Comparison of ENCODE assay signal across 23 cellular contexts in the genomic region with DNA sequence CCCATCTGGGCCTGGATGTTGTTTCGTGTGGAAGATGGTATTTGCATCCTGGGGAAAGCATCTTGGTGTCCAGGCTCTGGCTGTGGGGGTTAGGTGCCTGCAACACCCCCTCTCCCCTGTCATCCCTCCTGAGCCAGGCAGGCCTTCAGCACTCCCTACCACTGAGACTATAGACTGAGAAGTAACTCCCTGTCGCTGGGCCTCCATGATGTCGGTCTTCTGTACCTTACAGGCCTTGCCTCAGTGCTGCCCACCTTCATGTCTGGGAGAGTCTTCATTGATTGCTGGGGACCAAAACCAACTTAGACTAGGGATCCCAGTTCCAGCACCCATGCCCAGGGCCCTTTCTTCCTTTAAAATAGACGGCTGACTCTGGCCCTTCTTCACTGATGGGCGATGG. TPM values are rescaled to one million over a fixed set of nuclear protein-coding genes. Genes with fewer than 3 reads are reported as not detected.
A peak's percentile ranks its signal among the peaks of the same experiment; 100 is the strongest.
DNase-seq lines count a peak whose midpoint lies in the region; ATAC-seq and TF ChIP-seq lines count a peak whose summit lies in the region.
"Had no signal": no experiment of that assay in that cellular context is flagged by ENCODE, and none has a peak within 500 bp of the region (broad histone marks: within the 10 kb centered on the region; RNA-seq: fewer than 3 reads in every experiment).

No MANE protein-coding gene starts in this region.

- ATAC-seq in left lobe of liver (no peak), HG03095 (IDR thresholded peaks at IDR 0.05; ENCODE audit: unreplicated experiment) (no peak)
- no peak for ATAC-seq in stimulated activated effector memory CD8-positive, alpha-beta T cell treated with anti-CD3 and anti-CD28 coated beads, Interleukin-12 subunit alpha, Interleukin-12 subunit beta, amount 100 ng/mL, for 72 hours
- no peak for ATAC-seq in activated T-cell treated with anti-CD3 and anti-CD28 coated beads, Interleukin-2, amount 50 U/mL, for 4 hours

- H3K27me3 ChIP-seq in OCI-LY1 (ENCODE audit: insufficient read depth, low read length): no peaks in the 10 kb centered on the region

- H3F3A ChIP-seq in OCI-LY1 (ENCODE audit: insufficient read depth, low read length): no peaks in the 10 kb centered on the region

- no peaks in the 10 kb centered on the region for H3K9me3 ChIP-seq in OCI-LY1 (ENCODE audit: low read length)

- no peak for TF ChIP-seq CTCF in OCI-LY1 (IDR thresholded peaks at IDR 0.05; ENCODE audit: low read length)

- no peak overlapping the region for H3K4me3 Mint-ChIP-seq in stimulated activated effector memory CD8-positive, alpha-beta T cell treated with anti-CD3 and anti-CD28 coated beads, Interleukin-12 subunit alpha, Interleukin-12 subunit beta, amount 100 ng/mL, for 72 hours
- H3K4me3 Mint-ChIP-seq in activated T-cell treated with anti-CD3 and anti-CD28 coated beads, Interleukin-2, amount 50 U/mL, for 4 hours: no peak overlapping the region
- H3K4me3 Mint-ChIP-seq: CD8-positive, alpha-beta memory T cell; HFFc6 had no signal

- peaks cover 6% of the 10 kb centered on the region for H3K36me3 Mint-ChIP-seq in stimulated activated effector memory CD8-positive, alpha-beta T cell treated with anti-CD3 and anti-CD28 coated beads, Interleukin-12 subunit alpha, Interleukin-12 subunit beta, amount 100 ng/mL, for 72 hours
- no peaks in the 10 kb centered on the region for H3K36me3 Mint-ChIP-seq in activated T-cell treated with anti-CD3 and anti-CD28 coated beads, Interleukin-2, amount 50 U/mL, for 4 hours (ENCODE audit: insufficient read depth)

- peak overlapping the region; percentile 82 for H3K27ac Mint-ChIP-seq in stimulated activated effector memory CD8-positive, alpha-beta T cell treated with anti-CD3 and anti-CD28 coated beads, Interleukin-12 subunit alpha, Interleukin-12 subunit beta, amount 100 ng/mL, for 72 hours
- H3K27ac Mint-ChIP-seq: HFFc6 had no signal

- peak overlapping the region; percentile 92 for H3K27ac ChIP-seq in OCI-LY1 (ENCODE audit: low read depth, low read length, poor library complexity, severe bottlenecking)
- H3K27ac ChIP-seq: C4-2B, HL-60 had no signal

- H4K20me1 ChIP-seq in OCI-LY1 (ENCODE audit: insufficient read depth, low read length): no peaks in the 10 kb centered on the region

- H3K36me3 ChIP-seq in OCI-LY1 (ENCODE audit: insufficient read depth, low read length): no peaks in the 10 kb centered on the region; the same call in 1 of the 2 replicates

- H3K4me1 ChIP-seq in OCI-LY1 (ENCODE audit: insufficient read depth, low read length, severe bottlenecking): peaks cover 63% of the 10 kb centered on the region

- no peaks in the 10 kb centered on the region for H3K27me3 Mint-ChIP-seq in activated T-cell treated with anti-CD3 and anti-CD28 coated beads, Interleukin-2, amount 50 U/mL, for 4 hours (ENCODE audit: low read depth)
- H3K27me3 Mint-ChIP-seq: CD8-positive, alpha-beta memory T cell had no signal

- no peak overlapping the region for H3K4me3 ChIP-seq in OCI-LY1 (ENCODE audit: low read depth, low read length, poor library complexity, severe bottlenecking)

- no peak overlapping the region for H3K9ac ChIP-seq in OCI-LY1 (ENCODE audit: low read length)

- peaks cover 43% of the 10 kb centered on the region for H3K4me1 Mint-ChIP-seq in stimulated activated effector memory CD8-positive, alpha-beta T cell treated with anti-CD3 and anti-CD28 coated beads, Interleukin-12 subunit alpha, Interleukin-12 subunit beta, amount 100 ng/mL, for 72 hours
- H3K4me1 Mint-ChIP-seq in activated T-cell treated with anti-CD3 and anti-CD28 coated beads, Interleukin-2, amount 50 U/mL, for 4 hours (ENCODE audit: low read depth): peaks cover 32% of the 10 kb centered on the region

- no peak overlapping the region for H3K4me2 ChIP-seq in OCI-LY1 (ENCODE audit: low read length)

- no peaks in the 10 kb centered on the region for H3K9me2 ChIP-seq in OCI-LY1 (ENCODE audit: low read depth, low read length)

- no peaks in the 10 kb centered on the region for H3K9me3 Mint-ChIP-seq in stimulated activated effector memory CD8-positive, alpha-beta T cell treated with anti-CD3 and anti-CD28 coated beads, Interleukin-12 subunit alpha, Interleukin-12 subunit beta, amount 100 ng/mL, for 72 hours
- no peaks in the 10 kb centered on the region for H3K9me3 Mint-ChIP-seq in activated T-cell treated with anti-CD3 and anti-CD28 coated beads, Interleukin-2, amount 50 U/mL, for 4 hours
- H3K9me3 Mint-ChIP-seq: HFFc6 had no signal

- peak; percentile 44 for DNase-seq in activated effector memory CD4-positive, alpha-beta T cell treated with anti-CD3 and anti-CD28 coated beads, Interleukin-2, amount 50 U/mL, for 16 hours
- DNase-seq in activated effector memory CD4-positive, alpha-beta T cell treated with Interleukin-2 at 50 U/mL for 16 hours: no peak
- peak; percentile 28 for DNase-seq in left lobe of liver (ENCODE audit: low spot score)
- DNase-seq in stimulated activated effector memory CD8-positive, alpha-beta T cell treated with anti-CD3 and anti-CD28 coated beads, Interleukin-12 subunit alpha, Interleukin-12 subunit beta, amount 100 ng/mL, for 72 hours (ENCODE audit: low spot score in 2 of 2): no peak
- DNase-seq in NCI-H774 (lab: John Stamatoyannopoulos, UW): no peak
- DNase-seq in activated T-cell treated with anti-CD3 and anti-CD28 coated beads, Interleukin-2, amount 50 U/mL, for 4 hours: no peak
- DNase-seq: Calu3; CD8-positive, alpha-beta memory T cell; DMS153; H7; HFFc6; KBM-7; MM.1S; NCI-H1048; NCI-H1417 treated with DMSO at 0.1 percent for 48 hours; NCI-H187; NCI-H446; NCI-H526; Right ventricle myocardium superior had no signal

- no peaks in the 10 kb centered on the region for H3K79me2 ChIP-seq in OCI-LY1 (ENCODE audit: insufficient read depth, low read length)

- H2AFZ ChIP-seq in OCI-LY1 (ENCODE audit: low read length): no peak overlapping the region

RNA-seq across cellular contexts. Expression of a gene that starts 33.1 kb away (rescaled TPM):
- 8.3 TPM for total RNA-seq in left lobe of liver
- 100 to 1,000 TPM in 2 of 3 donors, 10 to 100 TPM in 1; 89.2 to 106 (median 103) TPM for total RNA-seq in activated T-cell treated with anti-CD3 and anti-CD28 coated beads, Interleukin-2, amount 50 U/mL, for 4 hours

Comparison
In these comparisons a context has a peak if more than half of its experiments do, and no peak if none do; other contexts are left out.
1. DNase-seq: peak in activated effector memory CD4-positive, alpha-beta T cell treated with anti-CD3 and anti-CD28 coated beads, Interleukin-2, amount 50 U/mL, for 16 hours (single experiment) and left lobe of liver (single experiment); none in activated effector memory CD4-positive, alpha-beta T cell treated with Interleukin-2 at 50 U/mL for 16 hours (single experiment), stimulated activated effector memory CD8-positive, alpha-beta T cell treated with anti-CD3 and anti-CD28 coated beads, Interleukin-12 subunit alpha, Interleukin-12 subunit beta, amount 100 ng/mL, for 72 hours (0 of 2), NCI-H774 (single experiment) and activated T-cell treated with anti-CD3 and anti-CD28 coated beads, Interleukin-2, amount 50 U/mL, for 4 hours (single experiment).